ENCODE assay signal across 7 cellular contexts in genomic region chr2:89827829-89828228, GRCh38.
DNase-seq lines count a peak whose midpoint lies in the region; ATAC-seq, FAIRE-seq and TF ChIP-seq lines count a peak whose summit lies in the region.
"Not testable (repeated sequence)": the region's sequence is repeated elsewhere in the genome, so short reads cannot be mapped to it uniquely, and the experiment has no call there.

No MANE protein-coding gene starts in this region.

- not testable (repeated sequence) for H3K27me3 ChIP-seq in IMR-90 (ENCODE audit: control insufficient read depth, insufficient read depth, low read length); endothelial cell of umbilical vein (ENCODE audit: control insufficient read depth in 2 of 2, insufficient read depth in 2 of 2, low read length in 2 of 2); foreskin keratinocyte; lower lobe of right lung (ENCODE audit: low read depth); aorta (ENCODE audit: control insufficient read depth in 1 of 2, insufficient read depth in 2 of 2, low read length in 1 of 2)

- intact Hi-C loops in IMR-90 (cut with micrococcal nuclease); endothelial cell of umbilical vein (cut with micrococcal nuclease); sciatic nerve (cut with DNase I); aorta (cut with DNase I): not testable (repeated sequence)
- intact Hi-C loops in lower lobe of right lung (cut with DNase I): loop anchor here (5.0 kb wide), 1 partner anchor 41 kb away; no protein-coding TSS in a partner anchor

- H3K79me2 ChIP-seq in endothelial cell of umbilical vein (ENCODE audit: control insufficient read depth, insufficient read depth, low read length): not testable (repeated sequence)

- H3K18ac ChIP-seq in IMR-90 (ENCODE audit: low read depth, low read length): not testable (repeated sequence)

- not testable (repeated sequence) for H4K20me1 ChIP-seq in IMR-90 (ENCODE audit: insufficient read depth, low read length); endothelial cell of umbilical vein (replicated peaks; ENCODE audit: control insufficient read depth, extremely low read depth, insufficient read depth, low read length)

- not testable (repeated sequence) for H2AK5ac ChIP-seq in IMR-90 (ENCODE audit: low read depth, low read length)

- not testable (repeated sequence) for FAIRE-seq in endothelial cell of umbilical vein (lab: Jason Lieb, UNC)

- not testable (repeated sequence) for H2BK20ac ChIP-seq in IMR-90 (ENCODE audit: low read depth, low read length)

- WGBS in IMR-90 (ENCODE audit: extremely low coverage in 2 of 2, insufficient read length in 1 of 2), 2 experiments: 20% methylated on average over 2 of the region's 2 CpGs; no CpG with 5 or more reads in 1 of the 2 experiments
- 49 to 51% methylated on average over 2 of the region's 2 CpGs for WGBS in aorta, 2 donors

- in situ Hi-C loops in IMR-90 (cut with MboI; ENCODE audit: low sequenced_read_pairs): not testable (repeated sequence)

- dilution Hi-C loops in IMR-90 (cut with HindIII; ENCODE audit: low sequenced_read_pairs, unreplicated experiment); endothelial cell of umbilical vein (cut with MboI; ENCODE audit: extremely low pct_ligation_motif_present, low sequenced_read_pairs): not testable (repeated sequence)

- not testable (repeated sequence) for TF ChIP-seq POLR2A in IMR-90 (IDR thresholded peaks at IDR 0.05; ENCODE audit: low read depth, low read length); endothelial cell of umbilical vein (IDR thresholded peaks at IDR 0.05; ENCODE audit: low read depth, low read length)

- H2BK5ac ChIP-seq in IMR-90 (ENCODE audit: low read depth, low read length, poor library complexity, severe bottlenecking): not testable (repeated sequence)

- not testable (repeated sequence) for H3K4ac ChIP-seq in IMR-90 (ENCODE audit: low read depth, low read length)

- TF ChIP-seq RAD21 in IMR-90 (IDR thresholded peaks at IDR 0.05; ENCODE audit: low read length): not testable (repeated sequence)

- POLR2A ChIA-PET in IMR-90 (lab: Charles Lee; ENCODE audit: unreplicated experiment); endothelial cell of umbilical vein (lab: Charles Lee): not testable (repeated sequence)

- DNase-seq in IMR-90 (peak; percentile 40), endothelial cell of umbilical vein (ENCODE audit: low read depth, low spot score) (peak; percentile 60)
- DNase-seq in foreskin keratinocyte; lower lobe of right lung; sciatic nerve (ENCODE audit: low spot score); aorta: not testable (repeated sequence)

- not testable (repeated sequence) for H3K4me1 ChIP-seq in IMR-90 (ENCODE audit: control insufficient read depth, insufficient read depth, low read length); endothelial cell of umbilical vein (ENCODE audit: control insufficient read depth, extremely low read depth, insufficient read depth, low read length); foreskin keratinocyte; lower lobe of right lung; aorta (ENCODE audit: control insufficient read depth in 1 of 2, insufficient read depth in 2 of 2, low read length in 2 of 2)

- H3K79me1 ChIP-seq in IMR-90 (ENCODE audit: low read depth in 1 of 2, low read length in 2 of 2): not testable (repeated sequence)

- H2BK120ac ChIP-seq in IMR-90 (ENCODE audit: low read depth, low read length): not testable (repeated sequence)

- CTCF ChIA-PET in IMR-90 (lab: Yijun Ruan, JAX); endothelial cell of umbilical vein (lab: Charles Lee): not testable (repeated sequence)

- H3K4me3 ChIP-seq in IMR-90 (ENCODE audit: insufficient read depth, low read depth, low read length); endothelial cell of umbilical vein (replicated peaks in 1 of 3; ENCODE audit: insufficient read depth in 1 of 3, low read depth in 1 of 3, low read length in 3 of 3); lower lobe of right lung; aorta (ENCODE audit: low read length in 2 of 2): not testable (repeated sequence)

- not testable (repeated sequence) for H4K5ac ChIP-seq in IMR-90 (ENCODE audit: low read depth, low read length)

- not testable (repeated sequence) for H3K9ac ChIP-seq in IMR-90 (ENCODE audit: low read depth, low read length); endothelial cell of umbilical vein (replicated peaks; ENCODE audit: extremely low read depth, insufficient read depth, low read length)

- H3K9me1 ChIP-seq in IMR-90 (ENCODE audit: insufficient read depth, low read length); endothelial cell of umbilical vein (replicated peaks; ENCODE audit: control insufficient read depth, extremely low read depth, insufficient read depth, low read length): not testable (repeated sequence)

- not testable (repeated sequence) for H3K36me3 ChIP-seq in IMR-90 (ENCODE audit: control insufficient read depth, insufficient read depth, low read length); endothelial cell of umbilical vein (ENCODE audit: control insufficient read depth in 2 of 2, extremely low read depth in 1 of 2, insufficient read depth in 2 of 2, low read length in 2 of 2); lower lobe of right lung; aorta (ENCODE audit: control insufficient read depth in 1 of 2, insufficient read depth in 2 of 2, low read length in 1 of 2)

- H3K14ac ChIP-seq in IMR-90 (replicated peaks; ENCODE audit: low read depth, low read length): not testable (repeated sequence)

- H4K91ac ChIP-seq in IMR-90 (ENCODE audit: insufficient read depth, low read depth, low read length): not testable (repeated sequence)

- H3K9me3 ChIP-seq in IMR-90 (ENCODE audit: control insufficient read depth, insufficient read depth, low read length): peaks cover 41% of the 10 kb centered on the region
- peaks cover 50% of the 10 kb centered on the region for H3K9me3 ChIP-seq in endothelial cell of umbilical vein (replicated peaks; ENCODE audit: control insufficient read depth, insufficient read depth, low read length)
- not testable (repeated sequence) for H3K9me3 ChIP-seq in lower lobe of right lung
- H3K9me3 ChIP-seq in aorta (ENCODE audit: control insufficient read depth, low read length): peaks cover 13% of the 10 kb centered on the region

- BruUV-seq in IMR-90 (replicated peaks; lab: Mats Ljungman, UMichigan); endothelial cell of umbilical vein (replicated peaks; lab: Mats Ljungman, UMichigan): not testable (repeated sequence)

- ATAC-seq in GM18907 (IDR thresholded peaks at IDR 0.05; ENCODE audit: unreplicated experiment) (peak; percentile 24), foreskin keratinocyte (peak; percentile 10), lower lobe of right lung (peak; percentile 11 to 35), sciatic nerve (peak; percentile 18), aorta (ENCODE audit: low FRiP score) (peak; percentile 27)
- ATAC-seq in IMR-90 (ENCODE audit: low read depth): not testable (repeated sequence)

- TF ChIP-seq CTCF in IMR-90 (conservative IDR thresholded peaks at IDR 0.05; ENCODE audit: low read depth, low read length); endothelial cell of umbilical vein (IDR thresholded peaks at IDR 0.05; ENCODE audit: extremely low read depth in 1 of 2, insufficient read depth in 1 of 2, low read depth in 1 of 2, low read length in 2 of 2); foreskin keratinocyte (conservative IDR thresholded peaks at IDR 0.05); lower lobe of right lung (IDR thresholded peaks at IDR 0.05): not testable (repeated sequence)

- H2BK15ac ChIP-seq in IMR-90 (ENCODE audit: low read depth, low read length): not testable (repeated sequence)

- H3K23ac ChIP-seq in IMR-90 (ENCODE audit: low read depth, low read length): not testable (repeated sequence)

- not testable (repeated sequence) for H3K27ac ChIP-seq in IMR-90 (ENCODE audit: insufficient read depth, low read length); endothelial cell of umbilical vein (ENCODE audit: insufficient read depth, low read depth, low read length); foreskin keratinocyte; lower lobe of right lung; aorta (ENCODE audit: low read depth in 1 of 2, low read length in 2 of 2)

- not testable (repeated sequence) for H2AK9ac ChIP-seq in IMR-90 (replicated peaks; ENCODE audit: low read depth, low read length, poor library complexity)

- not testable (repeated sequence) for H3K4me2 ChIP-seq in IMR-90 (ENCODE audit: low read depth, low read length); endothelial cell of umbilical vein (ENCODE audit: insufficient read depth, low read length)

- not testable (repeated sequence) for H2AFZ ChIP-seq in IMR-90 (replicated peaks; ENCODE audit: low read length, poor library complexity); endothelial cell of umbilical vein (ENCODE audit: low read depth, low read length)

- H4K8ac ChIP-seq in IMR-90 (ENCODE audit: low read depth in 2 of 2, low read length in 2 of 2): not testable (repeated sequence)

- not testable (repeated sequence) for H3K56ac ChIP-seq in IMR-90 (ENCODE audit: extremely low read depth, insufficient read depth, low read length)
